Comparison of ENCODE assay signal across 17 cellular contexts in the genomic region with DNA sequence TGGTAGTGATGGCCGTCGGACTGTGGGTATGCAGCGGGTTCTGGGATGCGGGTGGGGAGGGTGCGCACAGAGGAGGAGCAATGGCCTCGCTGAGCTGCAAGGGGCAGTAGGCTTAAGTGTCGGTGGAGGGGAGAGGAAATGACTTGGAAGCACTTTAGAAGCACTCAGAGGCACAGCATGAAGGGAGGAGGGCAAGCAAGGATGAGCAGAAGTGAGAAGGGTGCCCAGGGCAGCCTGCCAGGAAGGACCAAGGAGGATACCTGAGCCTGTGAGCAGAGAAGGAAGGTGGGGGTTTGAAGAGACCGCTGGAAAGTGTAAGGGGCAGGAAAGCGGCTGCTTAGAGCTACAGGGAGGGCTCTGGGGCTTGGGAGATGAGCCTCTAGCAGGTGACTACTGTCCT. TPM values are rescaled to one million over a fixed set of nuclear protein-coding genes. Genes with fewer than 3 reads are reported as not detected.
DNase-seq lines count a peak whose midpoint lies in the region; TF ChIP-seq lines count a peak whose summit lies in the region.
"Had no signal": no experiment of that assay in that cellular context is flagged by ENCODE, and none has a peak within 500 bp of the region (broad histone marks: within the 10 kb centered on the region; RNA-seq: fewer than 3 reads in every experiment).

No MANE protein-coding gene starts in this region.

- H3K4me3 ChIP-seq in breast epithelium (peak overlapping the region in 2 of 3 donors; percentile 4 to 31), colonic mucosa (peak overlapping the region; percentile 43), mucosa of rectum (ENCODE audit: low read length in 2 of 2) (peak overlapping the region; percentile 67 to 70), transverse colon (peak overlapping the region in 3 of 4 donors; percentile 25 to 49 (median 26))

- POLR2A ChIA-PET in MCF 10A (lab: Yijun Ruan, JAX) = no interaction called here

- no peak for TF ChIP-seq EP300 in transverse colon (IDR thresholded peaks at IDR 0.05; ENCODE audit: low read depth)

- H3K9ac ChIP-seq in colonic mucosa (ENCODE audit: low read depth in 2 of 2, low read length in 2 of 2) (peak overlapping the region; percentile 54 to 78), mucosa of rectum (ENCODE audit: low read depth in 1 of 2, low read length in 2 of 2) (peak overlapping the region; percentile 60 to 63)

- intact Hi-C loops in breast epithelium (cut with DNase I; ENCODE audit: low total_unique reads) (no loop called here), MCF 10A (cut with micrococcal nuclease) (no loop called here), colonic mucosa (cut with DNase I) (no loop called here), transverse colon (cut with DNase I; ENCODE audit: low total_unique reads) (no loop called here)

- DNase-seq in breast epithelium (ENCODE audit: low spot score in 2 of 2) (no peak), MCF 10A (ENCODE audit: unreplicated experiment) (no peak), colonic mucosa (peak; percentile 46), transverse colon (no peak), occipital lobe (lab: John Stamatoyannopoulos, UW) (no peak), cortex of kidney (lab: John Stamatoyannopoulos, UW) (no peak)
- DNase-seq in stimulated activated CD4-positive, alpha-beta T cell treated with anti-CD3 and anti-CD28 coated beads, Interleukin-4, amount 100 ng/mL, for 4 hours = no peak
- DNase-seq: Caco-2, GDM1, KBM-7, NCI-H187 treated with DMSO at 0.1 percent for 48 hours, NCI-H2171 treated with DMSO at 0.1 percent for 48 hours, NCI-H524 treated with DMSO at 0.1 percent for 48 hours had no signal

- H3K36me3 Mint-ChIP-seq in MCF 10A (ENCODE audit: insufficient read depth, unreplicated experiment) = no peaks in the 10 kb centered on the region

- H3K27me3 ChIP-seq in breast epithelium (no peaks in the 10 kb centered on the region), colonic mucosa (no peaks in the 10 kb centered on the region), mucosa of rectum (ENCODE audit: control insufficient read depth in 2 of 2, insufficient read depth in 2 of 2, low read length in 2 of 2) (peaks cover 0 to 4% of the 10 kb centered on the region in 2 donors), transverse colon (peaks cover 17% of the 10 kb centered on the region)

- H3K27ac Mint-ChIP-seq in MCF 10A (ENCODE audit: low read depth, unreplicated experiment) = no peak overlapping the region

- no TSS peak for BruUV-seq in MCF 10A (replicated peaks; lab: Mats Ljungman, UMichigan)

- CTCF ChIA-PET in MCF 10A (lab: Yijun Ruan, JAX) = no interaction called here

- 24 to 38% methylated on average over 7 to 9 of the region's 9 CpGs for WGBS in transverse colon (ENCODE audit: low coverage in 1 of 2), 2 donors

- H3K9me3 Mint-ChIP-seq in MCF 10A (ENCODE audit: unreplicated experiment) = no peaks in the 10 kb centered on the region

- no peaks in the 10 kb centered on the region for H3K9me3 ChIP-seq in breast epithelium
- H3K9me3 ChIP-seq in colonic mucosa = no peaks in the 10 kb centered on the region
- no peaks in the 10 kb centered on the region for H3K9me3 ChIP-seq in mucosa of rectum (ENCODE audit: control insufficient read depth in 2 of 2, low read length in 2 of 2)
- H3K9me3 ChIP-seq in transverse colon = no peaks in the 10 kb centered on the region
- H3K9me3 ChIP-seq: Caco-2 had no signal

- H3K27ac ChIP-seq in breast epithelium (peak overlapping the region; percentile 38 to 71), colonic mucosa (peak overlapping the region; percentile 73), mucosa of rectum (ENCODE audit: low read depth in 2 of 2, low read length in 2 of 2) (peak overlapping the region; percentile 87 to 88), transverse colon (peak overlapping the region; percentile 76 to 82 (median 78))

- H3K4me3 Mint-ChIP-seq in MCF 10A (ENCODE audit: unreplicated experiment) = no peak overlapping the region

- TF ChIP-seq CTCF in breast epithelium (IDR thresholded peaks at IDR 0.05) (no peak), MCF 10A (IDR thresholded peaks at IDR 0.05; ENCODE audit: unreplicated experiment) (no peak), colonic mucosa (IDR thresholded peaks at IDR 0.05) (no peak), transverse colon (IDR thresholded peaks at IDR 0.05) (no peak)

- peaks cover 72% of the 10 kb centered on the region for H3K27me3 Mint-ChIP-seq in MCF 10A (ENCODE audit: insufficient read depth, unreplicated experiment)

- in situ Hi-C loops in transverse colon (cut with MboI; ENCODE audit: low pct_ligation_motif_present in 1 of 4, low pct_unique_long_range_greater_than_20kb in 1 of 4, low sequenced_read_pairs in 3 of 4) = no loop called here

- TF ChIP-seq POLR2A in breast epithelium (IDR thresholded peaks at IDR 0.05) = no peak
- no peak for TF ChIP-seq POLR2A in transverse colon (IDR thresholded peaks at IDR 0.05)

- H3K4me1 Mint-ChIP-seq in MCF 10A (ENCODE audit: insufficient read depth, unreplicated experiment) = no peaks in the 10 kb centered on the region

- H3K36me3 ChIP-seq in breast epithelium (no peaks in the 10 kb centered on the region), colonic mucosa (no peaks in the 10 kb centered on the region), mucosa of rectum (ENCODE audit: control insufficient read depth in 2 of 2, insufficient read depth in 2 of 2, low read length in 2 of 2) (no peaks in the 10 kb centered on the region), transverse colon (no peaks in the 10 kb centered on the region)

- H3K4me1 ChIP-seq in breast epithelium (no peaks in the 10 kb centered on the region), colonic mucosa (no peaks in the 10 kb centered on the region), mucosa of rectum (ENCODE audit: control insufficient read depth in 2 of 2, insufficient read depth in 2 of 2, low read length in 2 of 2) (peaks cover 17 to 28% of the 10 kb centered on the region in 2 donors), transverse colon (peaks cover 0 to 26% (median 10%) of the 10 kb centered on the region in 4 donors)
- H3K4me1 ChIP-seq: Caco-2 had no signal

RNA-seq across cellular contexts. Expression of a gene that starts 0.3 kb away (rescaled TPM):
- 1 to 10 TPM in 2 of 3 donors, not detected in 1; 1.3 to 5.3 TPM for total RNA-seq in breast epithelium
- total RNA-seq in MCF 10A (2022) = not detected in 2 replicates
- 10 to 100 TPM; 23.4 to 47.9 TPM for total RNA-seq in colonic mucosa
- 100 to 1,000 TPM in 2 of 4 donors, 10 to 100 TPM in 2; 25.5 to 145 (median 83.2) TPM for total RNA-seq in transverse colon
- total RNA-seq in occipital lobe = not detected
- total RNA-seq: A673, H7, M059J had no signal

Comparison
In these comparisons a context has a peak if more than half of its experiments do, and no peak if none do; other contexts are left out.
1. H3K4me3 ChIP-seq: peak in every context shown above with its lines; median percentile 68 in mucosa of rectum; 43 in colonic mucosa; 26 in transverse colon; 18 in breast epithelium.